13 cellular contexts compared by ENCODE assay signal in genomic region chr17:80155600-80155999, GRCh38. TPM values are rescaled to one million over a fixed set of nuclear protein-coding genes. Genes with fewer than 3 reads are reported as not detected.
A peak's percentile ranks its signal among the peaks of the same experiment; 100 is the strongest.
DNase-seq lines count a peak whose midpoint lies in the region; ATAC-seq, FAIRE-seq and TF ChIP-seq lines count a peak whose summit lies in the region.
"Not testable (repeated sequence)": the region's sequence is repeated elsewhere in the genome, so short reads cannot be mapped to it uniquely, and the experiment has no call there.
"Had no signal": no experiment of that assay in that cellular context is flagged by ENCODE, and none has a peak within 500 bp of the region (broad histone marks: within the 10 kb centered on the region; RNA-seq: fewer than 3 reads in every experiment).

No MANE protein-coding gene starts in this region.

- not testable (repeated sequence) for H3K4me3 ChIP-seq in HUES64 (ENCODE audit: low read length); OCI-LY7 (ENCODE audit: low read depth, low read length, poor library complexity, severe bottlenecking); GM12878; endodermal cell (ENCODE audit: low read length)

- SMC1A ChIA-PET in GM12878 (lab: Charles Lee; ENCODE audit: uncharacterized antibody, unreplicated experiment), result interaction anchor here (1.9 kb wide), 1 partner anchor 10 kb away, joined by 5 read pairs; no protein-coding TSS in a partner anchor

- not testable (repeated sequence) for H3K79me2 ChIP-seq in OCI-LY7 (ENCODE audit: insufficient read depth, low read depth, low read length); GM12878 (ENCODE audit: control insufficient read depth, insufficient read depth, low read length)

- not testable (repeated sequence) for H3K27me3 Mint-ChIP-seq in endodermal cell (ENCODE audit: insufficient read depth)

- H3K36me3 ChIP-seq in HUES64 (ENCODE audit: insufficient read depth, low read length); OCI-LY7 (ENCODE audit: insufficient read depth, low read length); GM12878 (ENCODE audit: control insufficient read depth in 2 of 2, insufficient read depth in 2 of 2, low read length in 1 of 2); endodermal cell (ENCODE audit: control insufficient read depth, insufficient read depth, low read length): not testable (repeated sequence)

- 71% methylated on average over 2 of the region's 2 CpGs for WGBS in HUES64
- 0% methylated on average over 2 of the region's 2 CpGs for WGBS in GM12878 (ENCODE audit: insufficient coverage, insufficient replicate concordance, low lambda C conversion rate, missing lambda C conversion rate)
- WGBS in endodermal cell (ENCODE audit: insufficient coverage in 1 of 2, insufficient read length in 1 of 2), 2 experiments, result 57 to 72% methylated on average over 2 of the region's 2 CpGs

- not testable (repeated sequence) for ATAC-seq in GM12878

- CTCF ChIA-PET in OCI-LY7 (lab: Charles Lee; ENCODE audit: unreplicated experiment); GM12878 (lab: Yijun Ruan, JAX): not testable (repeated sequence)

- not testable (repeated sequence) for H3K9ac ChIP-seq in HUES64 (ENCODE audit: low read depth, low read length); GM12878 (ENCODE audit: control insufficient read depth, insufficient read depth, low read length); endodermal cell (ENCODE audit: extremely low read depth, low read length, poor library complexity, severe bottlenecking)

- not testable (repeated sequence) for TF ChIP-seq RAD21 in GM12878 (IDR thresholded peaks at IDR 0.05; ENCODE audit: insufficient read depth, low read depth, low read length)

- TF ChIP-seq POLR2A in GM12878 (IDR thresholded peaks at IDR 0.05; ENCODE audit: low read depth, low read length), result not testable (repeated sequence)

- RAD21 ChIA-PET in GM12878 (lab: Charles Lee; ENCODE audit: unreplicated experiment), result not testable (repeated sequence)

- not testable (repeated sequence) for H2AFZ ChIP-seq in OCI-LY7 (ENCODE audit: low read length); GM12878 (ENCODE audit: control insufficient read depth, low read depth, low read length)

- H3K9me3 ChIP-seq in HUES64 (ENCODE audit: insufficient read depth, low read depth, low read length), result peaks cover 29% of the 10 kb centered on the region
- H3K9me3 ChIP-seq in OCI-LY7 (ENCODE audit: low read length), result peaks cover 33% of the 10 kb centered on the region
- H3K9me3 ChIP-seq in GM12878 (replicated peaks; ENCODE audit: control insufficient read depth, insufficient read depth, low read length), result not testable (repeated sequence)
- peaks cover 49% of the 10 kb centered on the region for H3K9me3 ChIP-seq in endodermal cell (ENCODE audit: control insufficient read depth, low read length)

- not testable (repeated sequence) for TF ChIP-seq EP300 in GM12878 (IDR thresholded peaks at IDR 0.05; ENCODE audit: borderline replicate concordance in 1 of 2, control insufficient read depth in 1 of 2, low read depth in 2 of 2, low read length in 2 of 2)

- peak overlapping the region; percentile 46; the same call in 1 of the 2 replicates for H3K27ac ChIP-seq in HUES64 (ENCODE audit: low read depth, low read length)
- not testable (repeated sequence) for H3K27ac ChIP-seq in OCI-LY7 (ENCODE audit: low read depth, low read length, poor library complexity, severe bottlenecking); GM12878 (ENCODE audit: control insufficient read depth, insufficient read depth); endodermal cell (ENCODE audit: low read depth, low read length)

- not testable (repeated sequence) for H4K20me1 ChIP-seq in OCI-LY7 (ENCODE audit: insufficient read depth, low read length); GM12878 (ENCODE audit: control insufficient read depth, insufficient read depth)

- not testable (repeated sequence) for H3K27me3 ChIP-seq in HUES64 (ENCODE audit: insufficient read depth, low read length); GM12878 (replicated peaks in 1 of 2; ENCODE audit: control insufficient read depth in 2 of 2, insufficient read depth in 2 of 2, low read length in 1 of 2); endodermal cell (ENCODE audit: control insufficient read depth, insufficient read depth, low read length, poor library complexity, severe bottlenecking)

- in situ Hi-C loops in GM12878 (cut with MboI), result not testable (repeated sequence)

- POLR2A ChIA-PET in OCI-LY7 (lab: Charles Lee), result not testable (repeated sequence)
- POLR2A ChIA-PET in GM12878 (lab: Charles Lee), result interaction anchor here (0.6 kb wide), 1 partner anchor 1978 kb away, joined by 8 read pairs; no protein-coding TSS in a partner anchor

- H3K4me2 ChIP-seq in OCI-LY7 (ENCODE audit: low read length); GM12878 (ENCODE audit: control insufficient read depth, insufficient read depth): not testable (repeated sequence)

- not testable (repeated sequence) for H3K27ac Mint-ChIP-seq in endodermal cell

- H3K36me3 Mint-ChIP-seq in endodermal cell (ENCODE audit: low read depth), result not testable (repeated sequence)

- not testable (repeated sequence) for FAIRE-seq in GM12878 (lab: Jason Lieb, UNC)

- H3K9me2 ChIP-seq in OCI-LY7 (ENCODE audit: insufficient read depth, low read length), result not testable (repeated sequence)

- intact Hi-C loops in OCI-LY7 (cut with micrococcal nuclease; ENCODE audit: unreplicated experiment); GM12878 (cut with micrococcal nuclease; ENCODE audit: unreplicated experiment): not testable (repeated sequence)

- not testable (repeated sequence) for TF ChIP-seq CTCF in OCI-LY7 (conservative IDR thresholded peaks at IDR 0.05; ENCODE audit: low read length); GM12878 (IDR thresholded peaks at IDR 0.05 in 2 of 3, conservative IDR thresholded peaks at IDR 0.05 in 1 of 3; ENCODE audit: control insufficient read depth in 2 of 3, extremely low read depth in 1 of 3, insufficient read depth in 1 of 3, low read depth in 3 of 3, low read length in 3 of 3); endodermal cell (conservative IDR thresholded peaks at IDR 0.05)

- H3K4me3 Mint-ChIP-seq in endodermal cell, result not testable (repeated sequence)

- H3K4me1 ChIP-seq in HUES64 (ENCODE audit: insufficient read depth, low read length), result peaks cover 35% of the 10 kb centered on the region
- peaks cover 35% of the 10 kb centered on the region for H3K4me1 ChIP-seq in OCI-LY7 (ENCODE audit: insufficient read depth, low read length, poor library complexity, severe bottlenecking)
- not testable (repeated sequence) for H3K4me1 ChIP-seq in GM12878 (ENCODE audit: control insufficient read depth, insufficient read depth, low read length); endodermal cell (ENCODE audit: control insufficient read depth, insufficient read depth, low read length)

- not testable (repeated sequence) for BruUV-seq in OCI-LY7 (replicated peaks; lab: Mats Ljungman, UMichigan); GM12878 (replicated peaks; lab: Mats Ljungman, UMichigan)

- H3K9me3 Mint-ChIP-seq in endodermal cell, result peaks cover 58% of the 10 kb centered on the region

- peaks cover 20% of the 10 kb centered on the region for H3K4me1 Mint-ChIP-seq in endodermal cell

- DNase-seq in ELF-1 (ENCODE audit: low read depth, low spot score), result peak; percentile 75
- peak; percentile 30 for DNase-seq in OCI-LY7 (ENCODE audit: low spot score)
- not testable (repeated sequence) for DNase-seq in GM12878 (ENCODE audit: low read depth, low spot score)
- DNase-seq in endodermal cell, result peak; percentile 87
- peak; percentile 73 for DNase-seq in islet precursor cell
- DNase-seq in putamen (ENCODE audit: low spot score), result peak; percentile 16

RNA-seq across cellular contexts. Expression of gene EIF4A3, which starts 8.7 kb away (rescaled TPM):
- polyA plus RNA-seq in HUES64 (2013, experiment 1 of 2), result 180 TPM
- polyA plus RNA-seq in HUES64 (2013, experiment 2 of 2), result 139 TPM
- 312 and 313 TPM in 2 replicates for total RNA-seq in OCI-LY7 (2014; rRNA removed; shearing (Covaris generic))
- total RNA-seq in OCI-LY7 (2022), result 249 and 259 TPM in 2 replicates
- 54.9 and 72.6 TPM in 2 replicates for total RNA-seq in GM12878 (2013; cell fraction: nucleolus; rRNA removed)
- total RNA-seq in GM12878 (2014; rRNA removed), result 93.1 and 100.0 TPM in 2 replicates
- total RNA-seq in GM12878 (2014; rRNA removed; fragmentation: Illumina TruSeq; extraction: Trizol), result 84.8 and 101 TPM in 2 replicates
- 113 and 114 TPM in 2 replicates for total RNA-seq in GM12878 (2021)
- polyA plus RNA-seq in GM12878 (2011; ENCODE audit: low read depth), result 78.3 TPM
- 128 and 135 TPM in 2 replicates for polyA plus RNA-seq in GM12878 (2011; rRNA removed)
- polyA plus RNA-seq in GM12878 (2011; cell fraction: cytosol; rRNA removed), result 99.2 and 109 TPM in 2 replicates
- 71.8 and 83.1 TPM in 2 replicates for polyA plus RNA-seq in GM12878 (2011; cell fraction: nucleus; rRNA removed)
- polyA plus RNA-seq in GM12878 (2012), result 83.2 and 93.8 TPM in 2 replicates
- polyA plus RNA-seq in GM12878 (2014; fragmentation: Illumina TruSeq; extraction: Trizol), result 91.3 and 98.2 TPM in 2 replicates
- 100 to 1,000 TPM in 1 of 2 experiments, 10 to 100 TPM in 1; 53.3 to 106 TPM for polyA plus RNA-seq in GM12878 (2014; fragmentation: Nextera tagmentation; extraction: Ambion mirVana)
- polyA plus RNA-seq in GM12878 (2014; rRNA removed), result 91.5 and 93.4 TPM in 2 replicates
- polyA plus RNA-seq in GM12878 (2016; fragmentation: Nextera tagmentation; extraction: Ambion mirVana), result 100 to 1,000 TPM; 217 to 225 TPM
- polyA minus RNA-seq in GM12878 (2011; rRNA and poly(A)+ RNA removed), result 71.4 and 81.0 TPM in 2 replicates
- polyA minus RNA-seq in GM12878 (2011; cell fraction: cytosol; rRNA and poly(A)+ RNA removed), result 32.2 and 40.4 TPM in 2 replicates
- 19.1 and 32.2 TPM in 2 replicates for polyA minus RNA-seq in GM12878 (2011; cell fraction: nucleus; rRNA and poly(A)+ RNA removed)
- 100 to 1,000 TPM; 107 to 110 TPM for total RNA-seq in endodermal cell
- polyA plus RNA-seq in endodermal cell (2013, experiment 1 of 2), result 126 TPM
- 123 TPM for polyA plus RNA-seq in endodermal cell (2013, experiment 2 of 2)

RNA-seq across cellular contexts. Expression of gene CARD14, which starts 14.2 kb away (rescaled TPM):
- polyA plus RNA-seq in HUES64 (2013, experiment 1 of 2), result 0.40 TPM
- polyA plus RNA-seq in HUES64 (2013, experiment 2 of 2), result 0.25 TPM
- total RNA-seq in OCI-LY7 (2014; rRNA removed; shearing (Covaris generic)), result not detected in 2 replicates
- total RNA-seq in OCI-LY7 (2022) (not detected in 2 replicates), GM12878 (2014; rRNA removed) (not detected in 2 replicates), GM12878 (2014; rRNA removed; fragmentation: Illumina TruSeq; extraction: Trizol) (not detected in 2 replicates), GM12878 (2021) (not detected in 2 replicates), endodermal cell (under 1 TPM in 1 of 2 donors, not detected in 1; 0.31 TPM)
- total RNA-seq in GM12878 (2013; cell fraction: nucleolus; rRNA removed), result 0.20 and 0.58 TPM in 2 replicates
- not detected for polyA plus RNA-seq in GM12878 (2011; ENCODE audit: low read depth)
- polyA plus RNA-seq in GM12878 (2011; rRNA removed) (not detected in 2 replicates), GM12878 (2014; fragmentation: Illumina TruSeq; extraction: Trizol) (not detected in 2 replicates), GM12878 (2014; fragmentation: Nextera tagmentation; extraction: Ambion mirVana) (not detected), GM12878 (2014; rRNA removed) (not detected in 2 replicates), GM12878 (2016; fragmentation: Nextera tagmentation; extraction: Ambion mirVana) (under 1 TPM; 0.08 to 0.15 TPM)
- polyA plus RNA-seq in GM12878 (2011; cell fraction: cytosol; rRNA removed), result 0.06 TPM in 1 of 2 replicates, not detected in the other
- 0.03 and 0.13 TPM in 2 replicates for polyA plus RNA-seq in GM12878 (2011; cell fraction: nucleus; rRNA removed)
- 0.18 and 0.20 TPM in 2 replicates for polyA plus RNA-seq in GM12878 (2012)
- polyA minus RNA-seq in GM12878 (2011; rRNA and poly(A)+ RNA removed), result not detected in 2 replicates
- not detected in 2 replicates for polyA minus RNA-seq in GM12878 (2011; cell fraction: cytosol; rRNA and poly(A)+ RNA removed)
- not detected in 2 replicates for polyA minus RNA-seq in GM12878 (2011; cell fraction: nucleus; rRNA and poly(A)+ RNA removed)
- polyA plus RNA-seq in endodermal cell (2013, experiment 1 of 2), result 0.50 TPM
- polyA plus RNA-seq in endodermal cell (2013, experiment 2 of 2), result 0.37 TPM
- total RNA-seq: CD4-positive, alpha-beta T cell; HFFc6; HT1080; IMR-90; Right ventricle myocardium inferior; RPMI7951 had no signal
- polyA plus RNA-seq: IMR-90 had no signal

RNA-seq across cellular contexts. Expression of gene GAA, which starts 54.2 kb away (rescaled TPM):
- polyA plus RNA-seq in HUES64 (2013, experiment 1 of 2), result 31.8 TPM
- 44.2 TPM for polyA plus RNA-seq in HUES64 (2013, experiment 2 of 2)
- total RNA-seq in OCI-LY7 (2014; rRNA removed; shearing (Covaris generic)), result 34.8 and 43.2 TPM in 2 replicates
- 51.6 and 59.4 TPM in 2 replicates for total RNA-seq in OCI-LY7 (2022)
- total RNA-seq in GM12878 (2013; cell fraction: nucleolus; rRNA removed), result 37.3 and 39.7 TPM in 2 replicates
- 5.6 and 6.5 TPM in 2 replicates for total RNA-seq in GM12878 (2014; rRNA removed)
- total RNA-seq in GM12878 (2014; rRNA removed; fragmentation: Illumina TruSeq; extraction: Trizol), result 1.4 and 2.5 TPM in 2 replicates
- total RNA-seq in GM12878 (2021), result 10.5 and 11.2 TPM in 2 replicates
- polyA plus RNA-seq in GM12878 (2011; ENCODE audit: low read depth), result 2.4 TPM
- 0.53 and 0.81 TPM in 2 replicates for polyA plus RNA-seq in GM12878 (2011; rRNA removed)
- polyA plus RNA-seq in GM12878 (2011; cell fraction: cytosol; rRNA removed), result 1.5 TPM in 2 replicates
- 11.8 and 15.6 TPM in 2 replicates for polyA plus RNA-seq in GM12878 (2011; cell fraction: nucleus; rRNA removed)
- 7.0 and 7.3 TPM in 2 replicates for polyA plus RNA-seq in GM12878 (2012)
- polyA plus RNA-seq in GM12878 (2014; fragmentation: Illumina TruSeq; extraction: Trizol), result 0.71 and 1.7 TPM in 2 replicates
- under 1 TPM; 0.18 to 0.40 TPM for polyA plus RNA-seq in GM12878 (2014; fragmentation: Nextera tagmentation; extraction: Ambion mirVana)
- polyA plus RNA-seq in GM12878 (2014; rRNA removed), result 7.8 and 9.1 TPM in 2 replicates
- 1 to 10 TPM; 7.3 to 8.3 TPM for polyA plus RNA-seq in GM12878 (2016; fragmentation: Nextera tagmentation; extraction: Ambion mirVana)
- polyA minus RNA-seq in GM12878 (2011; rRNA and poly(A)+ RNA removed), result 0.44 and 0.93 TPM in 2 replicates
- 1.3 and 2.1 TPM in 2 replicates for polyA minus RNA-seq in GM12878 (2011; cell fraction: cytosol; rRNA and poly(A)+ RNA removed)
- 4.4 and 4.7 TPM in 2 replicates for polyA minus RNA-seq in GM12878 (2011; cell fraction: nucleus; rRNA and poly(A)+ RNA removed)
- total RNA-seq in endodermal cell, result 10 to 100 TPM; 46.4 to 72.3 TPM
- polyA plus RNA-seq in endodermal cell (2013, experiment 1 of 2), result 75.1 TPM
- polyA plus RNA-seq in endodermal cell (2013, experiment 2 of 2), result 65.7 TPM
